In genomic region chr11:111777094-111778046, GRCh38 we compare ENCODE assay signal across 8 cellular contexts. TPM values are rescaled to one million over a fixed set of nuclear protein-coding genes. Genes with fewer than 3 reads are reported as not detected.
DNase-seq lines count a peak whose midpoint lies in the region; ATAC-seq, FAIRE-seq and TF ChIP-seq lines count a peak whose summit lies in the region.

No MANE protein-coding gene starts in this region.

- H3K4me3 Mint-ChIP-seq in stimulated activated naive CD8-positive, alpha-beta T cell treated with anti-CD3 and anti-CD28 coated beads, Interleukin-15, amount 100 ng/mL, for 72 hours: no peak overlapping the region

- peak; percentile 84 to 86 for ATAC-seq in activated CD4-positive, CD25-positive, alpha-beta regulatory T cell treated with anti-CD3 and anti-CD28 coated beads, Interleukin-2, amount 50 U/mL, for 24 hours
- ATAC-seq in GM19455 (IDR thresholded peaks at IDR 0.05; ENCODE audit: unreplicated experiment) (peak; percentile 46), HG03565 (IDR thresholded peaks at IDR 0.05; ENCODE audit: unreplicated experiment) (peak; percentile 48), K562 (peak; percentile 97)
- peak; percentile 86 for ATAC-seq in stimulated activated naive CD8-positive, alpha-beta T cell treated with anti-CD3 and anti-CD28 coated beads, Interleukin-15, amount 100 ng/mL, for 72 hours

- no peaks in the 10 kb centered on the region for H4K20me1 ChIP-seq in K562 (replicated peaks; ENCODE audit: control insufficient read depth, insufficient read depth, low read length)

- peak; percentile 95 to 97 for TF ChIP-seq RAD21 in K562 (CRISPR knock-in tag; conservative IDR thresholded peaks at IDR 0.05 in 1 of 2, IDR thresholded peaks at IDR 0.05 in 1 of 2)

- H3K9me3 ChIP-seq in K562 (replicated peaks; ENCODE audit: control insufficient read depth, insufficient read depth, low read depth, low read length): no peaks in the 10 kb centered on the region

- intact Hi-C loops in K562 (cut with micrococcal nuclease): loop anchor here (1.0 kb wide), 5 partner anchors 64 to 323 kb away; partner anchors contain the start of gene SIK2

- no peaks in the 10 kb centered on the region for H3K27me3 ChIP-seq in K562 (ENCODE audit: control insufficient read depth in 2 of 2, insufficient read depth in 2 of 2, low read length in 2 of 2)

- no TSS peak for BruUV-seq in K562 (replicated peaks; lab: Mats Ljungman, UMichigan)

- H3K36me3 ChIP-seq in K562 (ENCODE audit: control insufficient read depth, insufficient read depth, low read length): no peaks in the 10 kb centered on the region

- POLR2A ChIA-PET in K562 (lab: Yijun Ruan, JAX): interaction anchor here (0.5 to 1.2 kb wide), 9 partner anchors 8 to 190 kb away, joined by 3 to 5 read pairs (median 3); no protein-coding TSS in a partner anchor

- TF ChIP-seq CTCF in K562 (IDR thresholded peaks at IDR 0.05 in 2 of 3, conservative IDR thresholded peaks at IDR 0.05 in 1 of 3; ENCODE audit: insufficient read depth in 2 of 3, low read depth in 1 of 3, low read length in 3 of 3): peak; percentile 71 to 90 (median 75)

- no peak overlapping the region for H3K27ac Mint-ChIP-seq in stimulated activated naive CD8-positive, alpha-beta T cell treated with anti-CD3 and anti-CD28 coated beads, Interleukin-15, amount 100 ng/mL, for 72 hours

- H2AFZ ChIP-seq in K562 (ENCODE audit: low read depth, low read length): peak overlapping the region; percentile 28

- H3K4me1 Mint-ChIP-seq in stimulated activated naive CD8-positive, alpha-beta T cell treated with anti-CD3 and anti-CD28 coated beads, Interleukin-15, amount 100 ng/mL, for 72 hours: no peaks in the 10 kb centered on the region

- in situ Hi-C loops in K562 (cut with MboI): loop anchor here (5.0 kb wide), 1 partner anchor 175 kb away; the partner anchor contains the start of gene SIK2

- H3K27ac ChIP-seq in K562 (ENCODE audit: extremely low read depth, low read depth, low read length): 0 out of 3 replicates have a peak overlapping the region, but pooled peaks have one; percentile 6

- DNase-seq in activated CD4-positive, CD25-positive, alpha-beta regulatory T cell (lab: John Stamatoyannopoulos, UW): no peak
- DNase-seq in NCI-H82 (lab: John Stamatoyannopoulos, UW): peak; percentile 79
- peak; percentile 59 to 77 (median 65) for DNase-seq in K562 (ENCODE audit: extremely low read depth in 1 of 4, low spot score in 3 of 4)
- DNase-seq in iPS-NIHi7 (ENCODE audit: extremely low spot score): peak; percentile 67
- peak; percentile 14 to 21 for DNase-seq in stimulated activated naive CD8-positive, alpha-beta T cell treated with anti-CD3 and anti-CD28 coated beads, Interleukin-15, amount 100 ng/mL, for 72 hours

- TF ChIP-seq EP300 in K562 (IDR thresholded peaks at IDR 0.05; ENCODE audit: low read length): no peak

- H3K79me2 ChIP-seq in K562 (ENCODE audit: control insufficient read depth, insufficient read depth, low read length): no peaks in the 10 kb centered on the region

- 68% methylated on average over 4 of the region's 4 CpGs for WGBS in K562 (ENCODE audit: insufficient coverage, low coverage, missing lambda C conversion rate)

- no peaks in the 10 kb centered on the region for H3K27me3 Mint-ChIP-seq in stimulated activated naive CD8-positive, alpha-beta T cell treated with anti-CD3 and anti-CD28 coated beads, Interleukin-15, amount 100 ng/mL, for 72 hours

- peak; percentile 93 for FAIRE-seq in K562 (lab: Jason Lieb, UNC)

- H3K9ac ChIP-seq in K562 (ENCODE audit: insufficient read depth in 1 of 2, low read depth in 2 of 2, low read length in 2 of 2): no peak overlapping the region

- H3K9me3 Mint-ChIP-seq in stimulated activated naive CD8-positive, alpha-beta T cell treated with anti-CD3 and anti-CD28 coated beads, Interleukin-15, amount 100 ng/mL, for 72 hours: no peaks in the 10 kb centered on the region

- H3K4me3 ChIP-seq in K562: no peak overlapping the region

- CTCF ChIA-PET in K562 (lab: Yijun Ruan, JAX; ENCODE audit: low intra/inter-chr PET ratio): interaction anchor here (1.0 to 3.8 kb wide), 7 partner anchors 10 to 323 kb away, joined by 3 to 38 read pairs (median 13); partner anchors contain the start of genes PPP2R1B and SIK2

- H3K9me1 ChIP-seq in K562 (ENCODE audit: control insufficient read depth, insufficient read depth, low read length): no peaks in the 10 kb centered on the region

- TF ChIP-seq POLR2A in K562 (conservative IDR thresholded peaks at IDR 0.05): no peak

- H3K4me1 ChIP-seq in K562 (replicated peaks in 1 of 2; ENCODE audit: control insufficient read depth in 2 of 2, insufficient read depth in 2 of 2, low read length in 2 of 2): no peaks in the 10 kb centered on the region

- no peak overlapping the region for H3K4me2 ChIP-seq in K562 (ENCODE audit: insufficient read depth, low read length)

TF ChIP-seq in K562, 482 proteins besides CTCF, POLR2A, EP300 and RAD21 (continues in another document):
- TF ChIP-seq SMC3 (conservative IDR thresholded peaks at IDR 0.05; ENCODE audit: insufficient read depth, low read depth, low read length) (peak; percentile 92), CREM (IDR thresholded peaks at IDR 0.05; ENCODE audit: low read depth) (peak; percentile 37; the same call in 1 of the 2 replicates), ARID2 (IDR thresholded peaks at IDR 0.05) (peak; percentile 94), NFIC (IDR thresholded peaks at IDR 0.05) (no peak), MEIS2 (IDR thresholded peaks at IDR 0.05; ENCODE audit: partially characterized antibody) (peak; percentile 20), ZNF57 (CRISPR knock-in tag; IDR thresholded peaks at IDR 0.05) (no peak)
- TF ChIP-seq, protein P1, sequence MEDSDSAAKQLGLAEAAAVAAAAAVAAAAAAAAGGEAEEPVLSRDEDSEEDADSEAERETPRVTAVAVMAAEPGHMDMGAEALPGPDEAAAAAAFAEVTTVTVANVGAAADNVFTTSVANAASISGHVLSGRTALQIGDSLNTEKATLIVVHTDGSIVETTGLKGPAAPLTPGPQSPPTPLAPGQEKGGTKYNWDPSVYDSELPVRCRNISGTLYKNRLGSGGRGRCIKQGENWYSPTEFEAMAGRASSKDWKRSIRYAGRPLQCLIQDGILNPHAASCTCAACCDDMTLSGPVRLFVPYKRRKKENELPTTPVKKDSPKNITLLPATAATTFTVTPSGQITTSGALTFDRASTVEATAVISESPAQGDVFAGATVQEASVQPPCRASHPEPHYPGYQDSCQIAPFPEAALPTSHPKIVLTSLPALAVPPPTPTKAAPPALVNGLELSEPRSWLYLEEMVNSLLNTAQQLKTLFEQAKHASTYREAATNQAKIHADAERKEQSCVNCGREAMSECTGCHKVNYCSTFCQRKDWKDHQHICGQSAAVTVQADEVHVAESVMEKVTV (CRISPR knock-in tag; IDR thresholded peaks at IDR 0.05): peak; percentile 84
- TF ChIP-seq, protein P2, sequence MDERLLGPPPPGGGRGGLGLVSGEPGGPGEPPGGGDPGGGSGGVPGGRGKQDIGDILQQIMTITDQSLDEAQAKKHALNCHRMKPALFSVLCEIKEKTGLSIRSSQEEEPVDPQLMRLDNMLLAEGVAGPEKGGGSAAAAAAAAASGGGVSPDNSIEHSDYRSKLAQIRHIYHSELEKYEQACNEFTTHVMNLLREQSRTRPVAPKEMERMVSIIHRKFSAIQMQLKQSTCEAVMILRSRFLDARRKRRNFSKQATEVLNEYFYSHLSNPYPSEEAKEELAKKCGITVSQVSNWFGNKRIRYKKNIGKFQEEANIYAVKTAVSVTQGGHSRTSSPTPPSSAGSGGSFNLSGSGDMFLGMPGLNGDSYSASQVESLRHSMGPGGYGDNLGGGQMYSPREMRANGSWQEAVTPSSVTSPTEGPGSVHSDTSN (CRISPR knock-in tag; IDR thresholded peaks at IDR 0.05; ENCODE audit: low read depth): no peak
- TF ChIP-seq, protein P2 (tag; conservative IDR thresholded peaks at IDR 0.05; ENCODE audit: low read depth): 0 out of 2 replicates have a peak, but pooled peaks have one; percentile 21

RNA-seq across cellular contexts. Expression of gene PPP2R1B, which starts 11.2 kb away (rescaled TPM):
- 46.5 and 64.1 TPM in 2 replicates for total RNA-seq in K562 (2011; cell fraction: chromatin; rRNA removed; ENCODE audit: low replicate concordance)
- 22.1 and 22.3 TPM in 2 replicates for total RNA-seq in K562 (2011; cell fraction: nucleolus; rRNA removed)
- total RNA-seq in K562 (2011; cell fraction: nucleoplasm; rRNA removed): 33.6 and 43.7 TPM in 2 replicates
- total RNA-seq in K562 (2014; rRNA removed) (24.6 and 32.1 TPM in 2 replicates), K562 (2014; rRNA removed; fragmentation: Illumina TruSeq; extraction: Trizol) (39.8 and 46.0 TPM in 2 replicates), K562 (2015; rRNA removed; fragmentation: Illumina TruSeq; extraction: Trizol) (25.1 and 30.4 TPM in 2 replicates), K562 (2021) (57.3 and 57.4 TPM in 2 replicates)
- polyA plus RNA-seq in K562 (2011; rRNA removed) (33.4 and 48.4 TPM in 2 replicates), K562 (2014; fragmentation: Illumina TruSeq; extraction: Trizol) (36.4 and 39.4 TPM in 2 replicates), K562 (2014; fragmentation: Nextera tagmentation; extraction: Ambion mirVana) (10 to 100 TPM; 50.9 to 68.5 TPM), K562 (2014; rRNA removed) (24.7 and 31.5 TPM in 2 replicates)
- 23.5 and 28.5 TPM in 2 replicates for polyA plus RNA-seq in K562 (2011; cell fraction: cytosol; rRNA removed)
- polyA plus RNA-seq in K562 (2011; cell fraction: nucleus; rRNA removed): 21.3 and 22.6 TPM in 2 replicates
- 16.8 and 30.6 TPM in 2 replicates for polyA plus RNA-seq in K562 (2012)
- 84.3 and 113 TPM in 2 replicates for polyA minus RNA-seq in K562 (2011; rRNA and poly(A)+ RNA removed)
- 32.5 and 47.0 TPM in 2 replicates for polyA minus RNA-seq in K562 (2011; cell fraction: cytosol; rRNA and poly(A)+ RNA removed)
- polyA minus RNA-seq in K562 (2011; cell fraction: nucleus; rRNA and poly(A)+ RNA removed): 19.3 and 31.8 TPM in 2 replicates

Comparison
In these comparisons a context has a peak if more than half of its experiments do, and no peak if none do; other contexts are left out.
1. ATAC-seq: peak in every context shown above with its lines; median percentile 97 in K562; 86 in stimulated activated naive CD8-positive, alpha-beta T cell treated with anti-CD3 and anti-CD28 coated beads, Interleukin-15, amount 100 ng/mL, for 72 hours; 85 in activated CD4-positive, CD25-positive, alpha-beta regulatory T cell treated with anti-CD3 and anti-CD28 coated beads, Interleukin-2, amount 50 U/mL, for 24 hours; 48 in HG03565; 46 in GM19455.
2. DNase-seq: peak in NCI-H82 (single experiment), K562 (4 of 4), iPS-NIHi7 (single experiment) and stimulated activated naive CD8-positive, alpha-beta T cell treated with anti-CD3 and anti-CD28 coated beads, Interleukin-15, amount 100 ng/mL, for 72 hours (2 of 2); none in activated CD4-positive, CD25-positive, alpha-beta regulatory T cell (0 of 4).